ENCODE assay signal across 10 cellular contexts in genomic region chr16:27365142-27366089, GRCh38. TPM values are rescaled to one million over a fixed set of nuclear protein-coding genes. Genes with fewer than 3 reads are reported as not detected.
A peak's percentile ranks its signal among the peaks of the same experiment; 100 is the strongest.
DNase-seq lines count a peak whose midpoint lies in the region; ATAC-seq, FAIRE-seq and TF ChIP-seq lines count a peak whose summit lies in the region.
"Had no signal": no experiment of that assay in that cellular context is flagged by ENCODE, and none has a peak within 500 bp of the region (broad histone marks: within the 10 kb centered on the region; RNA-seq: fewer than 3 reads in every experiment).

No MANE protein-coding gene starts in this region.

- peaks cover 31 to 43% of the 10 kb centered on the region in 2 donors for H3K4me1 Mint-ChIP-seq in natural killer cell treated with Interleukin-12 subunit alpha and Interleukin-12 subunit beta and Interleukin-15 and Interleukin-18, amount 100 ng/mL, for 72 hours (ENCODE audit: low read depth in 2 of 2)

- H3K27ac Mint-ChIP-seq in natural killer cell treated with Interleukin-12 subunit alpha and Interleukin-12 subunit beta and Interleukin-15 and Interleukin-18, amount 100 ng/mL, for 72 hours, result peak overlapping the region; percentile 37 to 50

- intact Hi-C loops in PC-9 (cut with micrococcal nuclease; ENCODE audit: unreplicated experiment), result loop anchor here (1.0 to 2.0 kb wide), 3 partner anchors 38 to 211 kb away; no protein-coding TSS in a partner anchor
- intact Hi-C loops in endothelial cell of umbilical vein (cut with micrococcal nuclease), result loop anchor here (5.0 kb wide), 1 partner anchor 33 kb away; no protein-coding TSS in a partner anchor
- intact Hi-C loops in aorta (cut with DNase I), result loop anchor here (5.0 kb wide), 2 partner anchors 92 to 128 kb away; no protein-coding TSS in a partner anchor

- peak; percentile 50 for TF ChIP-seq POLR2A in endothelial cell of umbilical vein (IDR thresholded peaks at IDR 0.05; ENCODE audit: low read depth, low read length)

- DNase-seq in ELF-1 (ENCODE audit: low read depth, low spot score) (peak; percentile 41), PC-9 (peak; percentile 61 to 92), endothelial cell of umbilical vein (ENCODE audit: low read depth, low spot score) (peak; percentile 40), aorta (no peak), small intestine (no peak), GF-D8 (lab: John Stamatoyannopoulos, UW) (no peak)
- no peak for DNase-seq in natural killer cell treated with Interleukin-12 subunit alpha and Interleukin-12 subunit beta and Interleukin-15 and Interleukin-18, amount 100 ng/mL, for 72 hours (ENCODE audit: low spot score)
- DNase-seq: amniotic stem cell, SHP77 treated with DMSO at 0.1 percent for 48 hours had no signal

- peak; percentile 58 for FAIRE-seq in endothelial cell of umbilical vein (lab: Jason Lieb, UNC)
- no peak for FAIRE-seq in small intestine (lab: Jason Lieb, UNC)

- H3K36me3 Mint-ChIP-seq in natural killer cell treated with Interleukin-12 subunit alpha and Interleukin-12 subunit beta and Interleukin-15 and Interleukin-18, amount 100 ng/mL, for 72 hours, result peaks cover 14% of the 10 kb centered on the region

- H3K9me3 ChIP-seq in PC-9 (ENCODE audit: insufficient read depth, low read depth) (no peaks in the 10 kb centered on the region), endothelial cell of umbilical vein (replicated peaks; ENCODE audit: control insufficient read depth, insufficient read depth, low read length) (no peaks in the 10 kb centered on the region), aorta (ENCODE audit: control insufficient read depth, low read length) (no peaks in the 10 kb centered on the region), small intestine (ENCODE audit: control insufficient read depth, low read depth) (no peaks in the 10 kb centered on the region)

- H3K9me1 ChIP-seq in endothelial cell of umbilical vein (replicated peaks; ENCODE audit: control insufficient read depth, extremely low read depth, insufficient read depth, low read length), result no peaks in the 10 kb centered on the region

- peaks cover 4% of the 10 kb centered on the region for H3K9me3 Mint-ChIP-seq in natural killer cell treated with Interleukin-12 subunit alpha and Interleukin-12 subunit beta and Interleukin-15 and Interleukin-18, amount 100 ng/mL, for 72 hours

- H3K9me2 ChIP-seq in PC-9 (ENCODE audit: insufficient read depth), result no peaks in the 10 kb centered on the region

- H3K4me3 ChIP-seq in PC-9, result no peak overlapping the region
- no peak overlapping the region for H3K4me3 ChIP-seq in endothelial cell of umbilical vein (replicated peaks in 1 of 3; ENCODE audit: insufficient read depth in 1 of 3, low read depth in 1 of 3, low read length in 3 of 3)
- no peak overlapping the region for H3K4me3 ChIP-seq in aorta (ENCODE audit: low read length in 2 of 2)
- H3K4me3 ChIP-seq in small intestine (ENCODE audit: low read depth in 1 of 2, low read length in 2 of 2), result no peak overlapping the region

- H3K36me3 ChIP-seq in PC-9 (ENCODE audit: low read depth), result 0 out of 2 replicates have a peak, but pooled peaks cover 9% of the 10 kb centered on the region
- H3K36me3 ChIP-seq in endothelial cell of umbilical vein (ENCODE audit: control insufficient read depth in 2 of 2, extremely low read depth in 1 of 2, insufficient read depth in 2 of 2, low read length in 2 of 2), result peaks cover 6 to 25% of the 10 kb centered on the region in 2 experiments
- H3K36me3 ChIP-seq in aorta (ENCODE audit: control insufficient read depth in 1 of 2, insufficient read depth in 2 of 2, low read length in 1 of 2), result peaks cover 0 to 5% of the 10 kb centered on the region in 2 donors
- H3K36me3 ChIP-seq in small intestine (ENCODE audit: control insufficient read depth in 2 of 2, insufficient read depth in 2 of 2, low read length in 2 of 2), result peaks cover 0 to 4% of the 10 kb centered on the region in 2 donors

- H3K27me3 ChIP-seq in PC-9 (ENCODE audit: insufficient read depth, low read depth), result no peaks in the 10 kb centered on the region
- no peaks in the 10 kb centered on the region for H3K27me3 ChIP-seq in endothelial cell of umbilical vein (ENCODE audit: control insufficient read depth in 2 of 2, insufficient read depth in 2 of 2, low read length in 2 of 2)
- H3K27me3 ChIP-seq in aorta (ENCODE audit: control insufficient read depth in 1 of 2, insufficient read depth in 2 of 2, low read length in 1 of 2), result no peaks in the 10 kb centered on the region
- no peaks in the 10 kb centered on the region for H3K27me3 ChIP-seq in small intestine (ENCODE audit: control insufficient read depth in 2 of 2, insufficient read depth in 2 of 2, low read length in 2 of 2)

- dilution Hi-C loops in endothelial cell of umbilical vein (cut with MboI; ENCODE audit: extremely low pct_ligation_motif_present, low sequenced_read_pairs), result no loop called here

- 76 to 79% methylated on average over 7 of the region's 7 CpGs for WGBS in aorta, 2 donors
- 57 to 73% (median 68%) methylated on average over 7 of the region's 7 CpGs for WGBS in small intestine, 3 donors

- H3K79me2 ChIP-seq in PC-9 (ENCODE audit: low read depth) (no peaks in the 10 kb centered on the region), endothelial cell of umbilical vein (ENCODE audit: control insufficient read depth, insufficient read depth, low read length) (no peaks in the 10 kb centered on the region)

- no peak for TF ChIP-seq CTCF in PC-9 (conservative IDR thresholded peaks at IDR 0.05)
- no peak for TF ChIP-seq CTCF in endothelial cell of umbilical vein (IDR thresholded peaks at IDR 0.05; ENCODE audit: extremely low read depth in 1 of 2, insufficient read depth in 1 of 2, low read depth in 1 of 2, low read length in 2 of 2)

- no peak overlapping the region for H3K4me3 Mint-ChIP-seq in natural killer cell treated with Interleukin-12 subunit alpha and Interleukin-12 subunit beta and Interleukin-15 and Interleukin-18, amount 100 ng/mL, for 72 hours

- TSS peak; percentile 45 for BruUV-seq in PC-9 (replicated peaks; lab: Mats Ljungman, UMichigan)
- no TSS peak for BruUV-seq in endothelial cell of umbilical vein (replicated peaks; lab: Mats Ljungman, UMichigan)

- H3K4me1 ChIP-seq in PC-9 (replicated peaks; ENCODE audit: insufficient read depth) (peaks cover 36% of the 10 kb centered on the region), endothelial cell of umbilical vein (ENCODE audit: control insufficient read depth, extremely low read depth, insufficient read depth, low read length) (peaks cover 19% of the 10 kb centered on the region), aorta (ENCODE audit: control insufficient read depth in 1 of 2, insufficient read depth in 2 of 2, low read length in 2 of 2) (no peaks in the 10 kb centered on the region), small intestine (ENCODE audit: control insufficient read depth in 2 of 2, insufficient read depth in 1 of 2, low read depth in 1 of 2, low read length in 1 of 2) (peaks cover 0 to 7% of the 10 kb centered on the region in 2 donors)

- no peaks in the 10 kb centered on the region for H4K20me1 ChIP-seq in PC-9 (ENCODE audit: insufficient read depth)
- no peaks in the 10 kb centered on the region for H4K20me1 ChIP-seq in endothelial cell of umbilical vein (replicated peaks; ENCODE audit: control insufficient read depth, extremely low read depth, insufficient read depth, low read length)

- peak overlapping the region; percentile 87 for H3K27ac ChIP-seq in PC-9
- H3K27ac ChIP-seq in endothelial cell of umbilical vein (ENCODE audit: insufficient read depth, low read depth, low read length), result peak overlapping the region; percentile 23
- no peak overlapping the region for H3K27ac ChIP-seq in aorta (ENCODE audit: low read depth in 1 of 2, low read length in 2 of 2)
- H3K27ac ChIP-seq in small intestine (ENCODE audit: low read depth in 1 of 2, low read length in 1 of 2), result peak overlapping the region in 1 of 2 donors; percentile 71

- POLR2A ChIA-PET in PC-9 (lab: Charles Lee; ENCODE audit: unreplicated experiment), result interaction anchor here (0.6 kb wide), 2 partner anchors 162 to 1446 kb away, joined by 4 to 5 read pairs; partner anchors contain the start of gene KDM8
- POLR2A ChIA-PET in endothelial cell of umbilical vein (lab: Charles Lee), result interaction anchor here (0.7 to 0.8 kb wide), 2 partner anchors 124 to 184 kb away, joined by 3 read pairs; partner anchors contain the start of gene GTF3C1

- H2AFZ ChIP-seq in PC-9, result no peak overlapping the region
- no peak overlapping the region for H2AFZ ChIP-seq in endothelial cell of umbilical vein (ENCODE audit: low read depth, low read length)

- peak overlapping the region; percentile 42 for H3K4me2 ChIP-seq in PC-9
- no peak overlapping the region for H3K4me2 ChIP-seq in endothelial cell of umbilical vein (ENCODE audit: insufficient read depth, low read length)

- peaks cover 26% of the 10 kb centered on the region for H3F3A ChIP-seq in PC-9 (ENCODE audit: insufficient read depth, low read depth)

- ATAC-seq in natural killer cell treated with Interleukin-12 subunit alpha and Interleukin-12 subunit beta and Interleukin-15 and Interleukin-18, amount 100 ng/mL, for 72 hours, result no peak
- no peak for ATAC-seq in aorta (ENCODE audit: low FRiP score)
- no peak for ATAC-seq in GM19397 (IDR thresholded peaks at IDR 0.05; ENCODE audit: unreplicated experiment)

- no peak overlapping the region for H3K9ac ChIP-seq in endothelial cell of umbilical vein (replicated peaks; ENCODE audit: extremely low read depth, insufficient read depth, low read length)

- CTCF ChIA-PET in PC-9 (lab: Charles Lee) (interaction anchor here (0.5 to 4.1 kb wide), 3 partner anchors 131 to 210 kb away, joined by 3 to 34 read pairs (median 4); no protein-coding TSS in a partner anchor), endothelial cell of umbilical vein (lab: Charles Lee) (interaction anchor here (0.6 to 5.7 kb wide), 14 partner anchors 9 to 338 kb away, joined by 3 to 299 read pairs (median 4); no protein-coding TSS in a partner anchor)

- H3K27me3 Mint-ChIP-seq in natural killer cell treated with Interleukin-12 subunit alpha and Interleukin-12 subunit beta and Interleukin-15 and Interleukin-18, amount 100 ng/mL, for 72 hours, result no peaks in the 10 kb centered on the region

RNA-seq across cellular contexts. Expression of gene IL21R, which starts 36.6 kb away (rescaled TPM):
- total RNA-seq in PC-9 (2021), result 0.35 and 3.8 TPM in 2 replicates
- not detected in 2 replicates for total RNA-seq in endothelial cell of umbilical vein
- 0.03 TPM in 2 replicates for polyA plus RNA-seq in endothelial cell of umbilical vein
- polyA plus RNA-seq in endothelial cell of umbilical vein (2011; cell fraction: cytosol; rRNA removed), result 0.03 and 0.06 TPM in 2 replicates
- polyA plus RNA-seq in endothelial cell of umbilical vein (2011; cell fraction: nucleus; rRNA removed), result not detected in 2 replicates
- polyA plus RNA-seq in endothelial cell of umbilical vein (2012), result not detected in 2 replicates
- polyA minus RNA-seq in endothelial cell of umbilical vein, result 1.3 TPM in 1 of 2 replicates, not detected in the other
- polyA minus RNA-seq in endothelial cell of umbilical vein (2011; cell fraction: cytosol; rRNA and poly(A)+ RNA removed), result not detected
- not detected in 2 replicates for polyA minus RNA-seq in endothelial cell of umbilical vein (2011; cell fraction: nucleus; rRNA and poly(A)+ RNA removed)
- 10 to 100 TPM; 58.3 to 64.4 TPM for total RNA-seq in natural killer cell treated with Interleukin-12 subunit alpha and Interleukin-12 subunit beta and Interleukin-15 and Interleukin-18, amount 100 ng/mL, for 72 hours
- 1 to 10 TPM in 1 of 2 donors, under 1 TPM in 1; 0.65 to 3.8 TPM for total RNA-seq in aorta
- polyA plus RNA-seq in aorta, result under 1 TPM in 1 of 2 donors, not detected in 1; 0.08 TPM
- polyA plus RNA-seq in small intestine, result under 1 TPM; under 0.01 to 0.85 (median 0.22) TPM

RNA-seq across cellular contexts. Expression of gene IL4R, which starts 51.6 kb away (rescaled TPM):
- 65.3 and 76.5 TPM in 2 replicates for total RNA-seq in PC-9 (2021)
- 139 and 150 TPM in 2 replicates for total RNA-seq in endothelial cell of umbilical vein
- 138 and 146 TPM in 2 replicates for polyA plus RNA-seq in endothelial cell of umbilical vein
- 66.6 and 74.7 TPM in 2 replicates for polyA plus RNA-seq in endothelial cell of umbilical vein (2011; cell fraction: cytosol; rRNA removed)
- polyA plus RNA-seq in endothelial cell of umbilical vein (2011; cell fraction: nucleus; rRNA removed), result 157 and 166 TPM in 2 replicates
- 42.3 and 46.7 TPM in 2 replicates for polyA plus RNA-seq in endothelial cell of umbilical vein (2012)
- polyA minus RNA-seq in endothelial cell of umbilical vein, result 178 and 179 TPM in 2 replicates
- polyA minus RNA-seq in endothelial cell of umbilical vein (2011; cell fraction: cytosol; rRNA and poly(A)+ RNA removed), result 15.6 TPM
- 84.3 and 84.5 TPM in 2 replicates for polyA minus RNA-seq in endothelial cell of umbilical vein (2011; cell fraction: nucleus; rRNA and poly(A)+ RNA removed)
- total RNA-seq in natural killer cell treated with Interleukin-12 subunit alpha and Interleukin-12 subunit beta and Interleukin-15 and Interleukin-18, amount 100 ng/mL, for 72 hours, result 100 to 1,000 TPM; 213 to 224 TPM
- 100 to 1,000 TPM in 1 of 2 donors, 10 to 100 TPM in 1; 91.7 to 138 TPM for total RNA-seq in aorta
- polyA plus RNA-seq in aorta, result 10 to 100 TPM in 1 of 2 donors, 1 to 10 TPM in 1; 7.5 to 50.7 TPM
- 10 to 100 TPM; 28.1 to 32.7 (median 28.6) TPM for polyA plus RNA-seq in small intestine

Comparison
In these comparisons a context has a peak if more than half of its experiments do, and no peak if none do; other contexts are left out.
1. DNase-seq: peak in ELF-1 (single experiment), PC-9 (2 of 2) and endothelial cell of umbilical vein (single experiment); none in natural killer cell treated with Interleukin-12 subunit alpha and Interleukin-12 subunit beta and Interleukin-15 and Interleukin-18, amount 100 ng/mL, for 72 hours (single experiment), aorta (0 of 2), small intestine (single experiment) and GF-D8 (single experiment).
2. H3K27ac ChIP-seq: peak in PC-9 (single experiment) and endothelial cell of umbilical vein (single experiment); none in aorta (0 of 2).
3. RNA of gene IL21R, which starts 36.6 kb away (total RNA-seq): 58.3 to 64.4 TPM in natural killer cell treated with Interleukin-12 subunit alpha and Interleukin-12 subunit beta and Interleukin-15 and Interleukin-18, amount 100 ng/mL, for 72 hours; 0.65 to 3.8 TPM in aorta, 0.35 to 3.8 TPM in PC-9 and not detected in endothelial cell of umbilical vein; every median in the first group is over 10 times any median in the second.